In genomic region chr20:57794600-57795346, GRCh38 we compare ENCODE assay signal across 14 cellular contexts.
A peak's percentile ranks its signal among the peaks of the same experiment; 100 is the strongest.
DNase-seq lines count a peak whose midpoint lies in the region; ATAC-seq and TF ChIP-seq lines count a peak whose summit lies in the region.
"Had no signal": no experiment of that assay in that cellular context is flagged by ENCODE, and none has a peak within 500 bp of the region (broad histone marks: within the 10 kb centered on the region; RNA-seq: fewer than 3 reads in every experiment).

No MANE protein-coding gene starts in this region.

- DNase-seq in Right ventricle myocardium inferior (ENCODE audit: missing footprints), result no peak
- DNase-seq in heart right ventricle, result no peak
- DNase-seq in NCI-H748 treated with DMSO at 0.1 percent for 48 hours (lab: John Stamatoyannopoulos, UW), result peak; percentile 19
- DNase-seq in glomerular visceral epithelial cell (ENCODE audit: extremely low spot score), result peak; percentile 90
- DNase-seq in Ammon's horn (ENCODE audit: low spot score), result no peak
- no peak for DNase-seq in NCI-H345 (lab: John Stamatoyannopoulos, UW)
- DNase-seq in GM03348 (ENCODE audit: low spot score), result no peak
- DNase-seq in SHP77 treated with DMSO at 0.1 percent for 48 hours (lab: John Stamatoyannopoulos, UW), result no peak
- DNase-seq: Peyer's patch, small intestine, stomach, T-helper 17 cell had no signal

- no peak overlapping the region for H3K4me3 ChIP-seq in heart right ventricle
- H3K4me3 ChIP-seq: coronary artery, neural progenitor cell, Peyer's patch, stomach had no signal

- no peak overlapping the region for H3K27ac ChIP-seq in heart right ventricle
- H3K27ac ChIP-seq: coronary artery, neural progenitor cell, Peyer's patch, stomach had no signal

- 83 to 87% methylated on average over 21 of the region's 21 CpGs for whole genome bisulfite sequencing in heart right ventricle, 2 donors

- ATAC-seq in Right ventricle myocardium inferior (peak; percentile 11), heart right ventricle (no peak)
- ATAC-seq: T-helper 17 cell had no signal

- H3K36me3 ChIP-seq in heart right ventricle, result no peaks in the 10 kb centered on the region
- H3K36me3 ChIP-seq: neural progenitor cell, Peyer's patch, stomach had no signal

- H3K9me3 ChIP-seq in heart right ventricle, result peaks cover 0 to 4% (median 0%) of the 10 kb centered on the region in 11 donors
- H3K9me3 ChIP-seq: Peyer's patch, stomach had no signal

- intact Hi-C loops in Right ventricle myocardium inferior (cut with DNase I), result no loop called here
- intact Hi-C loops in heart right ventricle (cut with DNase I), result no loop called here

- peaks cover 0 to 18% (median 6%) of the 10 kb centered on the region in 9 donors for H3K4me1 ChIP-seq in heart right ventricle
- H3K4me1 ChIP-seq: neural progenitor cell, Peyer's patch, stomach had no signal

- no peak for TF ChIP-seq CTCF in heart right ventricle (IDR thresholded peaks at IDR 0.05)

- H3K27me3 ChIP-seq in heart right ventricle, result no peaks in the 10 kb centered on the region
- H3K27me3 ChIP-seq: neural progenitor cell, Peyer's patch had no signal

Comparison
In these comparisons a context has a peak if more than half of its experiments do, and no peak if none do; other contexts are left out.
1. DNase-seq: peak in NCI-H748 treated with DMSO at 0.1 percent for 48 hours (single experiment) and glomerular visceral epithelial cell (single experiment); none in Right ventricle myocardium inferior (single experiment), heart right ventricle (0 of 2), Ammon's horn (single experiment), NCI-H345 (single experiment), GM03348 (single experiment) and SHP77 treated with DMSO at 0.1 percent for 48 hours (single experiment).